ENCODE assay signal across 13 cellular contexts in genomic region chr10:45253183-45253914, GRCh38.
DNase-seq lines count a peak whose midpoint lies in the region; ATAC-seq and TF ChIP-seq lines count a peak whose summit lies in the region.
"Had no signal": no experiment of that assay in that cellular context is flagged by ENCODE, and none has a peak within 500 bp of the region (broad histone marks: within the 10 kb centered on the region; RNA-seq: fewer than 3 reads in every experiment).

No MANE protein-coding gene starts in this region.

- no peak for DNase-seq in prostate gland (ENCODE audit: low spot score)
- no peak for DNase-seq in SIG-M5 (lab: John Stamatoyannopoulos, UW)
- DNase-seq in right atrium auricular region (ENCODE audit: low spot score): no peak
- no peak for DNase-seq in T-helper 1 cell
- DNase-seq: dermis blood vessel endothelial cell, NCI-H1436, PC-9, sigmoid colon had no signal

- H3K4me3 ChIP-seq in DOHH2 (ENCODE audit: low read length) (peak overlapping the region; percentile 24), prostate gland (no peak overlapping the region), right atrium auricular region (no peak overlapping the region)
- H3K4me3 ChIP-seq: PC-9, sigmoid colon had no signal

- intact Hi-C loops in prostate gland (cut with DNase I): no loop called here

- no peak for TF ChIP-seq POLR2A in prostate gland (IDR thresholded peaks at IDR 0.05)

- H3K36me3 ChIP-seq in DOHH2 (ENCODE audit: control insufficient read depth, low read length) (no peaks in the 10 kb centered on the region), prostate gland (no peaks in the 10 kb centered on the region), right atrium auricular region (no peaks in the 10 kb centered on the region)
- H3K36me3 ChIP-seq: sigmoid colon had no signal

- H4K20me1 ChIP-seq in DOHH2 (ENCODE audit: control insufficient read depth, insufficient read depth, low read depth, low read length): no peaks in the 10 kb centered on the region

- TF ChIP-seq CTCF in DOHH2 (IDR thresholded peaks at IDR 0.05; ENCODE audit: low read depth, low read length, poor library complexity, severe bottlenecking) (no peak), prostate gland (IDR thresholded peaks at IDR 0.05) (no peak), right atrium auricular region (IDR thresholded peaks at IDR 0.05) (no peak)

- H3K27ac ChIP-seq in DOHH2 (ENCODE audit: low read depth, low read length) (peak overlapping the region; percentile 30; the same call in 1 of the 2 replicates), prostate gland (no peak overlapping the region), right atrium auricular region (no peak overlapping the region)
- H3K27ac ChIP-seq: C4-2B, PC-9, sigmoid colon had no signal

- H3K9me2 ChIP-seq in DOHH2 (replicated peaks; ENCODE audit: control insufficient read depth, low read length): no peaks in the 10 kb centered on the region

- H3K27me3 ChIP-seq in DOHH2 (ENCODE audit: control insufficient read depth, low read length) (no peaks in the 10 kb centered on the region), prostate gland (replicated peaks; ENCODE audit: insufficient read depth) (no peaks in the 10 kb centered on the region), right atrium auricular region (no peaks in the 10 kb centered on the region)
- H3K27me3 ChIP-seq: sigmoid colon had no signal

- peaks cover 14% of the 10 kb centered on the region for H3F3A ChIP-seq in DOHH2 (ENCODE audit: control insufficient read depth, insufficient read depth)

- WGBS in prostate gland: 38% methylated on average over 2 of the region's 2 CpGs

- no peaks in the 10 kb centered on the region for H3K9me3 ChIP-seq in DOHH2 (ENCODE audit: control insufficient read depth, insufficient read depth, low read length)
- H3K9me3 ChIP-seq in prostate gland: no peaks in the 10 kb centered on the region
- no peaks in the 10 kb centered on the region for H3K9me3 ChIP-seq in right atrium auricular region
- H3K9me3 ChIP-seq: sigmoid colon had no signal

- peaks cover 46% of the 10 kb centered on the region for H3K4me1 ChIP-seq in DOHH2 (ENCODE audit: control insufficient read depth, low read length)
- H3K4me1 ChIP-seq in prostate gland (replicated peaks): no peaks in the 10 kb centered on the region
- no peaks in the 10 kb centered on the region for H3K4me1 ChIP-seq in right atrium auricular region
- H3K4me1 ChIP-seq: sigmoid colon had no signal

- no peaks in the 10 kb centered on the region for H3K79me2 ChIP-seq in DOHH2 (ENCODE audit: control insufficient read depth, low read length)

- ATAC-seq in GM18867 (IDR thresholded peaks at IDR 0.05; ENCODE audit: unreplicated experiment): peak; percentile 73
- ATAC-seq in HG02588 (IDR thresholded peaks at IDR 0.05; ENCODE audit: unreplicated experiment): peak; percentile 75
- peak; percentile 78 for ATAC-seq in HG03520 (IDR thresholded peaks at IDR 0.05; ENCODE audit: unreplicated experiment)

- peak overlapping the region; percentile 54 for H3K4me2 ChIP-seq in DOHH2 (ENCODE audit: low read length)
- H3K4me2 ChIP-seq: PC-9 had no signal
